1 cellular context compared by ENCODE assay signal in the genomic region with DNA sequence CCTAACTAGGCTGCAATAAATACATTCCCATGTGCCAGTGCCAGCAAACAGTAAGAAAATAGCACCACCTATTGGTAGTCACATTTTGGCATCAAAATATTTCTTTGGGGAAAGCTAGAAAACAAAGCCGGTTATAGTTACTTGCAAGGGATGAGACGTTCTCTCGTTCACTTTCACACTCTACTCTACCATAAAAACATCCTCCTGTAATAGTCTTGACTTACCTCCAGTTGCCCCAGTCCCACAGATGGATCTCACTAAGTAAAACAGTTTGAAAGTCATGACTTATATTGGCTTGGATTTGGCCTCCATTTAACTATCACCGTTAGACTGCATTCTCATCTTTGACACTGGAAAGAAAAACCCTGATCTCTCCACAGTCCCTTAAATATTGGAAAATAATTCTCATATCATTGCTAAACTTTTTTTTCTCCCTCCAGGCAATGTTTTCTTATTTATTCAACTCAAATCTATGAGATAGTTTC.
TF ChIP-seq lines count a peak whose summit lies in the region.

No MANE protein-coding gene starts in this region.

TF ChIP-seq in SK-N-SH treated with all-trans-retinoic acid at 6 μM for 48 hours, 23 proteins besides CTCF, POLR2A, EP300 and RAD21 (continued from another document):
- TF ChIP-seq, protein P1, sequence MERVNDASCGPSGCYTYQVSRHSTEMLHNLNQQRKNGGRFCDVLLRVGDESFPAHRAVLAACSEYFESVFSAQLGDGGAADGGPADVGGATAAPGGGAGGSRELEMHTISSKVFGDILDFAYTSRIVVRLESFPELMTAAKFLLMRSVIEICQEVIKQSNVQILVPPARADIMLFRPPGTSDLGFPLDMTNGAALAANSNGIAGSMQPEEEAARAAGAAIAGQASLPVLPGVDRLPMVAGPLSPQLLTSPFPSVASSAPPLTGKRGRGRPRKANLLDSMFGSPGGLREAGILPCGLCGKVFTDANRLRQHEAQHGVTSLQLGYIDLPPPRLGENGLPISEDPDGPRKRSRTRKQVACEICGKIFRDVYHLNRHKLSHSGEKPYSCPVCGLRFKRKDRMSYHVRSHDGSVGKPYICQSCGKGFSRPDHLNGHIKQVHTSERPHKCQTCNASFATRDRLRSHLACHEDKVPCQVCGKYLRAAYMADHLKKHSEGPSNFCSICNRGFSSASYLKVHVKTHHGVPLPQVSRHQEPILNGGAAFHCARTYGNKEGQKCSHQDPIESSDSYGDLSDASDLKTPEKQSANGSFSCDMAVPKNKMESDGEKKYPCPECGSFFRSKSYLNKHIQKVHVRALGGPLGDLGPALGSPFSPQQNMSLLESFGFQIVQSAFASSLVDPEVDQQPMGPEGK (CRISPR knock-in tag; IDR thresholded peaks at IDR 0.05; ENCODE audit: borderline replicate concordance), result no peak
- no peak for TF ChIP-seq BACH2 (CRISPR knock-in tag; IDR thresholded peaks at IDR 0.05; ENCODE audit: borderline replicate concordance)
- TF ChIP-seq CREB5 (CRISPR knock-in tag; IDR thresholded peaks at IDR 0.05; ENCODE audit: low read depth), result no peak
- TF ChIP-seq ISL1 (CRISPR knock-in tag; IDR thresholded peaks at IDR 0.05), result no peak
- no peak for TF ChIP-seq ZNF8 (CRISPR knock-in tag; IDR thresholded peaks at IDR 0.05)
- TF ChIP-seq, protein P2, sequence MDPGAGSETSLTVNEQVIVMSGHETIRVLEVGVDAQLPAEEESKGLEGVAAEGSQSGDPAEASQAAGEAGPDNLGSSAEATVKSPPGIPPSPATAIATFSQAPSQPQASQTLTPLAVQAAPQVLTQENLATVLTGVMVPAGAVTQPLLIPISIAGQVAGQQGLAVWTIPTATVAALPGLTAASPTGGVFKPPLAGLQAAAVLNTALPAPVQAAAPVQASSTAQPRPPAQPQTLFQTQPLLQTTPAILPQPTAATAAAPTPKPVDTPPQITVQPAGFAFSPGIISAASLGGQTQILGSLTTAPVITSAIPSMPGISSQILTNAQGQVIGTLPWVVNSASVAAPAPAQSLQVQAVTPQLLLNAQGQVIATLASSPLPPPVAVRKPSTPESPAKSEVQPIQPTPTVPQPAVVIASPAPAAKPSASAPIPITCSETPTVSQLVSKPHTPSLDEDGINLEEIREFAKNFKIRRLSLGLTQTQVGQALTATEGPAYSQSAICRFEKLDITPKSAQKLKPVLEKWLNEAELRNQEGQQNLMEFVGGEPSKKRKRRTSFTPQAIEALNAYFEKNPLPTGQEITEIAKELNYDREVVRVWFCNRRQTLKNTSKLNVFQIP (CRISPR knock-in tag; IDR thresholded peaks at IDR 0.05; ENCODE audit: borderline replicate concordance, low read depth), result no peak
